In genomic region chr15:77014137-77015081, GRCh38 we compare ENCODE assay signal across 8 cellular contexts. TPM values are rescaled to one million over a fixed set of nuclear protein-coding genes. Genes with fewer than 3 reads are reported as not detected.
A peak's percentile ranks its signal among the peaks of the same experiment; 100 is the strongest.
DNase-seq lines count a peak whose midpoint lies in the region; ATAC-seq and TF ChIP-seq lines count a peak whose summit lies in the region.

No MANE protein-coding gene starts in this region.

- H3K36me3 Mint-ChIP-seq in natural killer cell treated with Interleukin-12 subunit alpha and Interleukin-12 subunit beta and Interleukin-15 and Interleukin-18, amount 100 ng/mL, for 72 hours = no peaks in the 10 kb centered on the region

- H3K4me3 ChIP-seq in dorsolateral prefrontal cortex = no peak overlapping the region

- H3K4me3 Mint-ChIP-seq in natural killer cell treated with Interleukin-12 subunit alpha and Interleukin-12 subunit beta and Interleukin-15 and Interleukin-18, amount 100 ng/mL, for 72 hours = peak overlapping the region; percentile 82

- CTCF ChIA-PET in HEK293T (lab: Yijun Ruan, JAX) = no interaction called here

- TF ChIP-seq CTCF in dorsolateral prefrontal cortex (IDR thresholded peaks at IDR 0.05 in 54 of 56, conservative IDR thresholded peaks at IDR 0.05 in 2 of 56; ENCODE audit: low read depth in 1 of 56, partially characterized antibody in 56 of 56) = no peak

- no peaks in the 10 kb centered on the region for H3K27me3 Mint-ChIP-seq in natural killer cell treated with Interleukin-12 subunit alpha and Interleukin-12 subunit beta and Interleukin-15 and Interleukin-18, amount 100 ng/mL, for 72 hours

- POLR2A ChIA-PET in HEK293T (lab: Yijun Ruan, JAX) = no interaction called here

- H3K27ac Mint-ChIP-seq in natural killer cell treated with Interleukin-12 subunit alpha and Interleukin-12 subunit beta and Interleukin-15 and Interleukin-18, amount 100 ng/mL, for 72 hours = peak overlapping the region; percentile 82 to 99

- intact Hi-C loops in dorsolateral prefrontal cortex (cut with DNase I) = loop anchor here in 1 of 2 donors (1.0 kb wide), 1 partner anchor 13 kb away; no protein-coding TSS in a partner anchor

- peak overlapping the region in 3 of 59 donors; percentile 15 to 18 (median 17) for H3K27ac ChIP-seq in dorsolateral prefrontal cortex

- peak; percentile 59 for ATAC-seq in GM18867 (IDR thresholded peaks at IDR 0.05; ENCODE audit: unreplicated experiment)
- peak; percentile 39 for ATAC-seq in HG02623 (IDR thresholded peaks at IDR 0.05; ENCODE audit: unreplicated experiment)
- peak; percentile 83 to 90 for ATAC-seq in natural killer cell treated with Interleukin-12 subunit alpha and Interleukin-12 subunit beta and Interleukin-15 and Interleukin-18, amount 100 ng/mL, for 72 hours
- ATAC-seq in HG03025 (IDR thresholded peaks at IDR 0.05; ENCODE audit: low FRiP score, unreplicated experiment) = no peak

- DNase-seq in SKM-1 treated with dmso at 0.1 percent for 144 hours (lab: John Stamatoyannopoulos, UW; ENCODE audit: unreplicated experiment) (peak; percentile 93), dorsolateral prefrontal cortex (no peak), HEK293T (ENCODE audit: extremely low spot score) (no peak)
- DNase-seq in natural killer cell treated with Interleukin-12 subunit alpha and Interleukin-12 subunit beta and Interleukin-15 and Interleukin-18, amount 100 ng/mL, for 72 hours (ENCODE audit: low spot score) = peak; percentile 92
- DNase-seq in stimulated activated naive CD4-positive, alpha-beta T cell treated with Interleukin-2 at 50 U/mL for 16 hours (lab: John Stamatoyannopoulos, UW) = no peak

- no peaks in the 10 kb centered on the region for H3K9me3 Mint-ChIP-seq in natural killer cell treated with Interleukin-12 subunit alpha and Interleukin-12 subunit beta and Interleukin-15 and Interleukin-18, amount 100 ng/mL, for 72 hours

- H3K4me1 Mint-ChIP-seq in natural killer cell treated with Interleukin-12 subunit alpha and Interleukin-12 subunit beta and Interleukin-15 and Interleukin-18, amount 100 ng/mL, for 72 hours (ENCODE audit: low read depth in 2 of 2) = peaks cover 79 to 91% of the 10 kb centered on the region in 2 donors

- no peaks in the 10 kb centered on the region for H3K27me3 ChIP-seq in dorsolateral prefrontal cortex

TF ChIP-seq in HEK293T, 16 proteins besides CTCF, POLR2A, EP300 and RAD21:
- no peak for TF ChIP-seq ELF4 (IDR thresholded peaks at IDR 0.05)
- no peak for TF ChIP-seq L3MBTL2 (conservative IDR thresholded peaks at IDR 0.05)
- no peak for TF ChIP-seq FOXM1 (IDR thresholded peaks at IDR 0.05; ENCODE audit: borderline replicate concordance)
- no peak for TF ChIP-seq FOXA1 (IDR thresholded peaks at IDR 0.05)

RNA-seq across cellular contexts. Expression of gene PSTPIP1, which starts 19.5 kb away (rescaled TPM):
- total RNA-seq in natural killer cell treated with Interleukin-12 subunit alpha and Interleukin-12 subunit beta and Interleukin-15 and Interleukin-18, amount 100 ng/mL, for 72 hours = 100 to 1,000 TPM; 161 to 167 TPM
- total RNA-seq in dorsolateral prefrontal cortex = 10 to 100 TPM in 5 of 120 experiments, 1 to 10 TPM in 115; 1.7 to 14.5 (median 5.3) TPM

RNA-seq across cellular contexts. Expression of gene TSPAN3, which starts 56.5 kb away (rescaled TPM):
- 10 to 100 TPM; 49.3 to 54.9 TPM for total RNA-seq in natural killer cell treated with Interleukin-12 subunit alpha and Interleukin-12 subunit beta and Interleukin-15 and Interleukin-18, amount 100 ng/mL, for 72 hours
- total RNA-seq in dorsolateral prefrontal cortex = 100 to 1,000 TPM; 209 to 348 (median 291) TPM

Comparison
In these comparisons a context has a peak if more than half of its experiments do, and no peak if none do; other contexts are left out.
1. DNase-seq: peak in SKM-1 treated with dmso at 0.1 percent for 144 hours (single experiment) and natural killer cell treated with Interleukin-12 subunit alpha and Interleukin-12 subunit beta and Interleukin-15 and Interleukin-18, amount 100 ng/mL, for 72 hours (single experiment); none in dorsolateral prefrontal cortex (0 of 10), HEK293T (single experiment) and stimulated activated naive CD4-positive, alpha-beta T cell treated with Interleukin-2 at 50 U/mL for 16 hours (single experiment).
2. RNA of gene PSTPIP1, which starts 19.5 kb away (total RNA-seq): 161 to 167 TPM in natural killer cell treated with Interleukin-12 subunit alpha and Interleukin-12 subunit beta and Interleukin-15 and Interleukin-18, amount 100 ng/mL, for 72 hours; 1.7 to 14.5 TPM in dorsolateral prefrontal cortex; every median in the first group is over 10 times any median in the second.